Comparison of ENCODE assay signal across 18 cellular contexts in genomic region chr20:4483961-4484360, GRCh38.
"Had no signal": no experiment of that assay in that cellular context is flagged by ENCODE, and none has a peak within 500 bp of the region (broad histone marks: within the 10 kb centered on the region; RNA-seq: fewer than 3 reads in every experiment).

No MANE protein-coding gene starts in this region.

- FAIRE-seq: K562, TTC549 had no signal

- ATAC-seq: activated CD8-positive, alpha-beta T cell treated with anti-CD3 and anti-CD28 coated beads for 36 hours; K562; Panc1 had no signal

- H3K9me3 ChIP-seq: ascending aorta had no signal

- H3K27me3 ChIP-seq: ascending aorta, cardiac muscle cell had no signal

- H3K36me3 ChIP-seq: ascending aorta, cardiac muscle cell had no signal

- H3K4me3 ChIP-seq: ascending aorta, cardiac muscle cell, K562 had no signal

- H3K27ac ChIP-seq: ascending aorta, cardiac muscle cell had no signal

- DNase-seq: activated CD4-positive, alpha-beta T cell treated with anti-CD3 and anti-CD28 coated beads, Interleukin-2, amount 50 U/mL, for 4 hours; activated CD8-positive, alpha-beta T cell treated with anti-CD3 and anti-CD28 coated beads for 36 hours; activated gamma-delta T cell; activated naive CD4-positive, alpha-beta T cell treated with Interleukin-2 at 50 U/mL for 16 hours; activated naive CD8-positive, alpha-beta T cell treated with anti-CD3 and anti-CD28 coated beads, Interleukin-2, amount 10 ng/mL, durations not matched to agents 7 days and 5 days; activated T-cell treated with anti-CD3 and anti-CD28 coated beads, Interleukin-2, amount 50 U/mL, for 24 hours; amygdala; NCI-H1694; NCI-H1930; NCI-H2081 treated with DMSO at 0.1 percent for 48 hours; NCI-H446 treated with DMSO at 0.1 percent for 48 hours; OCI-M1; SHP77 treated with DMSO at 0.1 percent for 48 hours had no signal
